34 cellular contexts compared by ENCODE assay signal in the genomic region with DNA sequence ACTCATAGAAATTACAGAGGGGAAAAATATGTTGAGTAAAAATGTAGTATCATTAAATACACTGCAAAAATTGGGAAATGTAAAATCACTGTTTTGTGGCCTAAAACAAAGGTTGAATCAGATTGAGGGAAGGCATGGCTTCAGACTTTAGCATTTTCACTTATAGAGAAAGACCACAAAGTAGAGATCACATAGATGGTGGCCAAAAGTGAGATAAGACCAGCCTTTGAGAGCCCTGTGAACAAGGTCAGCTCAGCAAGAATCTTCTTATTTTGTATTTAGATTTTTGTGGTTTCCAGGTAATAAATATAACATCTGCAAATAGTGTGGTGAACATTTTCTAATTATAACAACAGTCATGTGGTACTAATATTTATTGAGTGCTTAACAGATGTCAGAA.
"Had no signal": no experiment of that assay in that cellular context is flagged by ENCODE, and none has a peak within 500 bp of the region (broad histone marks: within the 10 kb centered on the region; RNA-seq: fewer than 3 reads in every experiment).

No MANE protein-coding gene starts in this region.

- H3K9ac ChIP-seq: KMS-11 had no signal

- H3K36me3 ChIP-seq: MG63 had no signal

- H3K9me3 ChIP-seq: MG63 had no signal

- H3K27me3 ChIP-seq: MG63 had no signal

- DNase-seq: Karpas-422, Kasumi-1, MG63, MV-4-11, NCI-H1048, NCI-H1092, NCI-H1092 treated with DMSO at 0.1 percent for 48 hours, NCI-H1105, NCI-H1105 treated with DMSO at 0.1 percent for 48 hours, NCI-H1417, NCI-H1417 treated with DMSO at 0.1 percent for 48 hours, NCI-H1436, NCI-H1436 treated with DMSO at 0.1 percent for 48 hours, NCI-H146, NCI-H1694, NCI-H1694 treated with DMSO at 0.1 percent for 48 hours, NCI-H187, NCI-H187 treated with DMSO at 0.1 percent for 48 hours, NCI-H1930, NCI-H2029, NCI-H2029 treated with DMSO at 0.1 percent for 48 hours, NCI-H2081, NCI-H2081 treated with DMSO at 0.1 percent for 48 hours, NCI-H2107, NCI-H2171, NCI-H2171 treated with DMSO at 0.1 percent for 48 hours, NCI-H2227 treated with DMSO at 0.1 percent for 48 hours, NCI-H226, NCI-H345, NCI-H446, NCI-H446 treated with DMSO at 0.1 percent for 48 hours, NCI-H510A, NCI-H510A treated with DMSO at 0.1 percent for 48 hours had no signal

- H3K4me2 ChIP-seq: KMS-11 had no signal

- H3K27ac ChIP-seq: KMS-11 had no signal

- H3K4me3 ChIP-seq: MG63 had no signal
